In genomic region chr2:129229830-129230441, GRCh38 we compare ENCODE assay signal across 27 cellular contexts.
"Had no signal": no experiment of that assay in that cellular context is flagged by ENCODE, and none has a peak within 500 bp of the region (broad histone marks: within the 10 kb centered on the region; RNA-seq: fewer than 3 reads in every experiment).

No MANE protein-coding gene starts in this region.

- H3K9me3 ChIP-seq: body of pancreas, colonic mucosa, esophagus squamous epithelium had no signal

- H3K4me1 ChIP-seq: body of pancreas, colonic mucosa, esophagus squamous epithelium had no signal

- H3K27ac Mint-ChIP-seq: activated CD4-positive, alpha-beta memory T cell treated with anti-CD3 and anti-CD28 coated beads, Interleukin-2, amount 10 ng/mL, durations not matched to agents 7 days and 5 days; activated CD4-positive, alpha-beta T cell treated with anti-CD3 and anti-CD28 coated beads, Interleukin-2, amount 10 ng/mL, durations not matched to agents 7 days and 5 days; activated naive CD8-positive, alpha-beta T cell; activated T-cell treated with anti-CD3 and anti-CD28 coated beads, Interleukin-2, amount 50 U/mL, for 24 hours; activated T-helper 17 cell treated with anti-CD3 and anti-CD28 coated beads, Interleukin-2, amount 50 U/mL, for 72 hours; T-helper 17 cell had no signal

- H3K36me3 Mint-ChIP-seq: activated naive CD8-positive, alpha-beta T cell had no signal

- H3K4me1 Mint-ChIP-seq: activated CD4-positive, alpha-beta memory T cell treated with anti-CD3 and anti-CD28 coated beads, Interleukin-2, amount 10 ng/mL, durations not matched to agents 7 days and 5 days; activated CD4-positive, alpha-beta T cell treated with anti-CD3 and anti-CD28 coated beads, Interleukin-2, amount 10 ng/mL, durations not matched to agents 7 days and 5 days; activated T-helper 17 cell treated with anti-CD3 and anti-CD28 coated beads, Interleukin-2, amount 50 U/mL, for 72 hours; T-helper 17 cell had no signal

- H3K4me3 Mint-ChIP-seq: activated CD4-positive, alpha-beta memory T cell treated with anti-CD3 and anti-CD28 coated beads, Interleukin-2, amount 10 ng/mL, durations not matched to agents 7 days and 5 days; activated CD4-positive, alpha-beta T cell treated with anti-CD3 and anti-CD28 coated beads, Interleukin-2, amount 10 ng/mL, durations not matched to agents 7 days and 5 days; activated naive CD8-positive, alpha-beta T cell; activated T-cell treated with anti-CD3 and anti-CD28 coated beads, Interleukin-2, amount 50 U/mL, for 24 hours; activated T-helper 17 cell treated with anti-CD3 and anti-CD28 coated beads, Interleukin-2, amount 50 U/mL, for 72 hours; T-helper 17 cell had no signal

- ATAC-seq: activated T-helper 17 cell treated with anti-CD3 and anti-CD28 coated beads, Interleukin-2, amount 50 U/mL, for 72 hours; body of pancreas; T-helper 17 cell had no signal

- H3K27ac ChIP-seq: body of pancreas, cardiac muscle cell, colonic mucosa, esophagus squamous epithelium had no signal

- H3K27me3 ChIP-seq: body of pancreas, cardiac muscle cell, colonic mucosa, esophagus squamous epithelium had no signal

- H3K27me3 Mint-ChIP-seq: activated CD4-positive, alpha-beta memory T cell treated with anti-CD3 and anti-CD28 coated beads, Interleukin-2, amount 10 ng/mL, durations not matched to agents 7 days and 5 days; activated CD4-positive, alpha-beta T cell treated with anti-CD3 and anti-CD28 coated beads, Interleukin-2, amount 10 ng/mL, durations not matched to agents 7 days and 5 days; activated naive CD8-positive, alpha-beta T cell; activated T-cell treated with anti-CD3 and anti-CD28 coated beads, Interleukin-2, amount 50 U/mL, for 24 hours; activated T-helper 17 cell treated with anti-CD3 and anti-CD28 coated beads, Interleukin-2, amount 50 U/mL, for 72 hours; T-helper 17 cell had no signal

- DNase-seq: activated CD4-positive, alpha-beta memory T cell treated with anti-CD3 and anti-CD28 coated beads, Interleukin-2, amount 10 ng/mL, durations not matched to agents 7 days and 5 days; activated CD4-positive, alpha-beta T cell treated with anti-CD3 and anti-CD28 coated beads for 1 hour; activated CD4-positive, alpha-beta T cell treated with anti-CD3 and anti-CD28 coated beads for 4 hours; activated CD4-positive, alpha-beta T cell treated with anti-CD3 and anti-CD28 coated beads, Interleukin-2, amount 10 ng/mL, durations not matched to agents 7 days and 5 days; activated CD4-positive, alpha-beta T cell treated with anti-CD3 and anti-CD28 coated beads, Interleukin-2, amount 50 U/mL, for 4 hours; activated CD8-positive, alpha-beta memory T cell treated with anti-CD3 and anti-CD28 coated beads, Interleukin-2, amount 50 U/mL, for 48 hours; activated effector memory CD4-positive, alpha-beta T cell treated with Interleukin-2 at 50 U/mL for 16 hours; activated gamma-delta T cell treated with Interleukin-2 at 50 U/mL for 16 hours; activated naive CD4-positive, alpha-beta T cell treated with anti-CD3 and anti-CD28 coated beads, Interleukin-2, amount 50 U/mL, for 16 hours; activated naive CD4-positive, alpha-beta T cell treated with Interleukin-2 at 50 U/mL for 16 hours; activated T-cell treated with anti-CD3 and anti-CD28 coated beads for 4 hours; activated T-cell treated with anti-CD3 and anti-CD28 coated beads, Interleukin-2, amount 50 U/mL, for 24 hours; amniotic stem cell; anterior cingulate cortex; body of pancreas; central memory CD4-positive, alpha-beta T cell; cerebellar nuclear complex; colonic mucosa; effector CD8-positive, alpha-beta T cell; erythroblast; esophagus squamous epithelium; head of caudate nucleus; T-helper 1 cell; T-helper 17 cell had no signal

- H3K36me3 ChIP-seq: cardiac muscle cell, colonic mucosa, esophagus squamous epithelium had no signal

- H3K4me3 ChIP-seq: body of pancreas, cardiac muscle cell, colonic mucosa, esophagus squamous epithelium had no signal

- H3K9me3 Mint-ChIP-seq: activated CD4-positive, alpha-beta memory T cell treated with anti-CD3 and anti-CD28 coated beads, Interleukin-2, amount 10 ng/mL, durations not matched to agents 7 days and 5 days; activated CD4-positive, alpha-beta T cell treated with anti-CD3 and anti-CD28 coated beads, Interleukin-2, amount 10 ng/mL, durations not matched to agents 7 days and 5 days; activated T-cell treated with anti-CD3 and anti-CD28 coated beads, Interleukin-2, amount 50 U/mL, for 24 hours; activated T-helper 17 cell treated with anti-CD3 and anti-CD28 coated beads, Interleukin-2, amount 50 U/mL, for 72 hours had no signal
